In the genomic region with DNA sequence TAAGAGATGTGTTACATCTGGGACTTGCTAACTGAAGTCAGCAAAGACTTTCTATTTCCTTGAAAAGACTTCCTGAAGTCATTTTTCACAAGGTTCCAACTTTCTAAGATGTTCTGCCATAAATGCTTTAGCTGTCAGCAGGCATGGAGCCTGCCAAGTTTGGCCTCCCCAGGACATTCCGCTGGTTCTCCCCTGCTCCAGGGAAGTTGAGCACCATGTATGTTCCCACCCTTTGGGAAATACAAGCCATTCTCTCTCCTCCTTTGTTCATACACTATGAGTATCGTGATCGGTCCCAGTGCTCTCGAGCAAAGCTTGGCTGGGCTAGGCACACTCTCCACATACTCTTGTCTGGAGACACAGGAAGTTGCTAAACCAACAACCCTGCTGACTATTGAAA, we compare ENCODE assay signal across 21 cellular contexts.
"Had no signal": no experiment of that assay in that cellular context is flagged by ENCODE, and none has a peak within 500 bp of the region (broad histone marks: within the 10 kb centered on the region; RNA-seq: fewer than 3 reads in every experiment).

No MANE protein-coding gene starts in this region.

- H3K4me3 Mint-ChIP-seq: endodermal cell, immature natural killer cell, naive B cell, nephron progenitor cell, type B pancreatic cell had no signal

- H3K4me1 Mint-ChIP-seq: immature natural killer cell, naive B cell, nephron progenitor cell had no signal

- DNase-seq: effector CD4-positive, alpha-beta T cell; endodermal cell; erythroblast; gastrocnemius medialis; glutamatergic neuron; immature natural killer cell; naive B cell; nephron progenitor cell; retina; sigmoid colon; stimulated activated CD4-positive, alpha-beta T cell treated with anti-CD3 and anti-CD28 coated beads, Interleukin-12 subunit alpha, Interleukin-12 subunit beta, amount 100 ng/mL, for 4 hours; stimulated activated naive CD4-positive, alpha-beta T cell treated with Interleukin-2 at 50 U/mL for 16 hours; thyroid gland had no signal

- H3K9me3 ChIP-seq: gastrocnemius medialis, psoas muscle, sigmoid colon, suprapubic skin, thyroid gland had no signal

- H3K36me3 ChIP-seq: gastrocnemius medialis, sigmoid colon, suprapubic skin, thyroid gland had no signal

- H3K4me3 ChIP-seq: coronary artery, gastrocnemius medialis, psoas muscle, sigmoid colon, skin epidermis, suprapubic skin, thyroid gland had no signal

- H3K27ac Mint-ChIP-seq: endodermal cell, immature natural killer cell, naive B cell, nephron progenitor cell, type B pancreatic cell had no signal

- FAIRE-seq: endothelial cell of umbilical vein, keratinocyte, urothelium cell line had no signal

- H3K27ac ChIP-seq: coronary artery, gastrocnemius medialis, psoas muscle, sigmoid colon, suprapubic skin, thyroid gland had no signal

- ATAC-seq: gastrocnemius medialis, psoas muscle had no signal

- H3K4me1 ChIP-seq: gastrocnemius medialis, psoas muscle, suprapubic skin, thyroid gland had no signal

- H3K9me3 Mint-ChIP-seq: endodermal cell, nephron progenitor cell had no signal

- H3K27me3 ChIP-seq: gastrocnemius medialis, sigmoid colon, suprapubic skin, thyroid gland had no signal
